Comparison of ENCODE assay signal across 15 cellular contexts in the genomic region with DNA sequence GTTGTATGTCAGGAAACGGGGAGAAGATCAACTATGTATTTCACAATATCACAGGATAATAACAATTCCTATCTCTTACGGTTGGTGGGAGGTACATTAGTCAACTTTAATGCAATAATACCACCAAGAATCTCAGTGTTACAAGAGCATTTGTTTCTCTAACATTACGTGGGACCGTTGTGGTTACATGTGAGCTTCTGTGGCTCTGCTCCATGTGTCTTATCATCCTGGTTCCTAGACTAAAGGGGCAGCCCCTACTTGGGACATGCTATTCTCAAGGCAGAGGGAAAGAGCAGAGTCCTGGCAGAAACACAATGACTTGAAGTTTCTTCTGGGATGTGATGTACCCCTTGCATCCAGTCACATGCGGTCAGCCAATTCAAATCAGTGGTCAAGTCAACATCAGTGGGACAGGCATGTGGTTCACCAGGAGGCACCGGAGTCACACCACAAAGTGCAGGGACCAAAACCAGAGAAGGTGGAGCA. TPM values are rescaled to one million over a fixed set of nuclear protein-coding genes. Genes with fewer than 3 reads are reported as not detected.
DNase-seq lines count a peak whose midpoint lies in the region; ATAC-seq and TF ChIP-seq lines count a peak whose summit lies in the region.
"Had no signal": no experiment of that assay in that cellular context is flagged by ENCODE, and none has a peak within 500 bp of the region (broad histone marks: within the 10 kb centered on the region; RNA-seq: fewer than 3 reads in every experiment).

No MANE protein-coding gene starts in this region.

- peaks cover 6% of the 10 kb centered on the region for H3K9me3 Mint-ChIP-seq in glutamatergic neuron (ENCODE audit: unreplicated experiment)
- H3K9me3 Mint-ChIP-seq in activated naive CD8-positive, alpha-beta T cell treated with anti-CD3 and anti-CD28 coated beads, Interleukin-2, amount 50 U/mL, for 24 hours = peaks cover 16% of the 10 kb centered on the region

- no peak overlapping the region for H3K4me3 Mint-ChIP-seq in glutamatergic neuron (ENCODE audit: unreplicated experiment)
- no peak overlapping the region for H3K4me3 Mint-ChIP-seq in activated naive CD8-positive, alpha-beta T cell treated with anti-CD3 and anti-CD28 coated beads, Interleukin-2, amount 50 U/mL, for 24 hours
- H3K4me3 Mint-ChIP-seq: nephron progenitor cell had no signal

- peaks cover 0 to 32% (median 0%) of the 10 kb centered on the region in 11 experiments; a peak in 11 of 22 replicates for H4K20me1 ChIP-seq in BLaER1 treated with 17β-estradiol and CSF1 and Interleukin-3, amounts not matched to agents 10 nM and 100 nM

- peaks cover 11% of the 10 kb centered on the region for H3K36me3 Mint-ChIP-seq in glutamatergic neuron (ENCODE audit: unreplicated experiment)
- peaks cover 21% of the 10 kb centered on the region for H3K36me3 Mint-ChIP-seq in activated naive CD8-positive, alpha-beta T cell treated with anti-CD3 and anti-CD28 coated beads, Interleukin-2, amount 50 U/mL, for 24 hours (ENCODE audit: low read depth)

- H3K36me3 ChIP-seq in BLaER1 treated with 17β-estradiol and CSF1 and Interleukin-3, amounts not matched to agents 10 nM and 100 nM = peaks cover 10 to 33% (median 22%) of the 10 kb centered on the region in 11 experiments
- peaks cover 0 to 8% (median 3%) of the 10 kb centered on the region in 4 donors for H3K36me3 ChIP-seq in sigmoid colon

- H3K9me3 ChIP-seq in BLaER1 treated with 17β-estradiol and CSF1 and Interleukin-3, amounts not matched to agents 10 nM and 100 nM (replicated peaks in 1 of 11) = peaks cover 7 to 19% (median 16%) of the 10 kb centered on the region in 11 experiments
- H3K9me3 ChIP-seq in sigmoid colon = no peaks in the 10 kb centered on the region

- peaks cover 73 to 85% (median 80%) of the 10 kb centered on the region in 10 experiments for H3K4me1 ChIP-seq in BLaER1 treated with 17β-estradiol and CSF1 and Interleukin-3, amounts not matched to agents 10 nM and 100 nM
- peaks cover 0 to 65% (median 52%) of the 10 kb centered on the region in 4 donors for H3K4me1 ChIP-seq in sigmoid colon

- H3K27ac ChIP-seq in BLaER1 treated with 17β-estradiol and CSF1 and Interleukin-3, amounts not matched to agents 10 nM and 100 nM = peak overlapping the region in 8 of 11 experiments; percentile 28 to 98 (median 96); a peak in 15 of 22 replicates
- peak overlapping the region; percentile 84 to 97 (median 93) for H3K27ac ChIP-seq in sigmoid colon
- H3K27ac ChIP-seq: foreskin keratinocyte had no signal

- ATAC-seq in GM21717 (IDR thresholded peaks at IDR 0.05; ENCODE audit: unreplicated experiment) = no peak
- ATAC-seq in activated naive CD8-positive, alpha-beta T cell treated with anti-CD3 and anti-CD28 coated beads, Interleukin-2, amount 50 U/mL, for 24 hours = no peak
- ATAC-seq: foreskin keratinocyte had no signal

- TF ChIP-seq EP300 in sigmoid colon (IDR thresholded peaks at IDR 0.05) = no peak

- DNase-seq in astrocyte of the hippocampus (ENCODE audit: low read depth, low spot score) (peak; percentile 61), glutamatergic neuron (no peak), sigmoid colon (peak; percentile 75), NCI-H2029 treated with DMSO at 0.1 percent for 48 hours (lab: John Stamatoyannopoulos, UW) (no peak)
- no peak for DNase-seq in activated naive CD8-positive, alpha-beta T cell treated with anti-CD3 and anti-CD28 coated beads, Interleukin-2, amount 50 U/mL, for 24 hours
- DNase-seq in activated effector memory CD4-positive, alpha-beta T cell treated with Interleukin-2 at 50 U/mL for 16 hours = no peak
- DNase-seq: activated CD4-positive, alpha-beta T cell treated with anti-CD3 and anti-CD28 coated beads, Interleukin-2, amount 50 U/mL, for 4 hours; activated gamma-delta T cell treated with Interleukin-2 at 50 U/mL for 16 hours; foreskin keratinocyte; KG1; kidney; NCI-H187; nephron progenitor cell had no signal

- peak overlapping the region in 1 of 11 experiments; percentile 13; a peak in 4 of 22 replicates for H3K9ac ChIP-seq in BLaER1 treated with 17β-estradiol and CSF1 and Interleukin-3, amounts not matched to agents 10 nM and 100 nM

- H3K4me1 Mint-ChIP-seq in glutamatergic neuron (ENCODE audit: low read depth, unreplicated experiment) = peaks cover 21% of the 10 kb centered on the region
- peaks cover 40% of the 10 kb centered on the region for H3K4me1 Mint-ChIP-seq in activated naive CD8-positive, alpha-beta T cell treated with anti-CD3 and anti-CD28 coated beads, Interleukin-2, amount 50 U/mL, for 24 hours

- H3K4me3 ChIP-seq in BLaER1 treated with 17β-estradiol and CSF1 and Interleukin-3, amounts not matched to agents 10 nM and 100 nM = no peak overlapping the region
- no peak overlapping the region for H3K4me3 ChIP-seq in sigmoid colon

- no peak for TF ChIP-seq POLR2A in sigmoid colon (IDR thresholded peaks at IDR 0.05)

- no peak for TF ChIP-seq CTCF in glutamatergic neuron (IDR thresholded peaks at IDR 0.05; ENCODE audit: partially characterized antibody, unreplicated experiment)
- TF ChIP-seq CTCF in sigmoid colon (IDR thresholded peaks at IDR 0.05) = no peak

- 87 to 88% methylated on average over 6 of the region's 6 CpGs for WGBS in sigmoid colon, 2 donors

- no peaks in the 10 kb centered on the region for H3K27me3 ChIP-seq in BLaER1 treated with 17β-estradiol and CSF1 and Interleukin-3, amounts not matched to agents 10 nM and 100 nM
- H3K27me3 ChIP-seq in sigmoid colon = no peaks in the 10 kb centered on the region
- H3K27me3 ChIP-seq: foreskin keratinocyte had no signal

- H3K27me3 Mint-ChIP-seq in glutamatergic neuron (ENCODE audit: unreplicated experiment) = peaks cover 15% of the 10 kb centered on the region
- no peaks in the 10 kb centered on the region for H3K27me3 Mint-ChIP-seq in activated naive CD8-positive, alpha-beta T cell treated with anti-CD3 and anti-CD28 coated beads, Interleukin-2, amount 50 U/mL, for 24 hours

- peak overlapping the region; percentile 80 to 95 (median 88) for H3K4me2 ChIP-seq in BLaER1 treated with 17β-estradiol and CSF1 and Interleukin-3, amounts not matched to agents 10 nM and 100 nM

- intact Hi-C loops in sigmoid colon (cut with DNase I) = no loop called here

- H3K27ac Mint-ChIP-seq in glutamatergic neuron (ENCODE audit: unreplicated experiment) = peak overlapping the region; percentile 38
- no peak overlapping the region for H3K27ac Mint-ChIP-seq in activated naive CD8-positive, alpha-beta T cell treated with anti-CD3 and anti-CD28 coated beads, Interleukin-2, amount 50 U/mL, for 24 hours
- H3K27ac Mint-ChIP-seq: nephron progenitor cell had no signal

RNA-seq across cellular contexts. Expression of a gene that starts 2.5 kb away (rescaled TPM):
- total RNA-seq in glutamatergic neuron (ENCODE audit: unreplicated experiment) (40.2 TPM), sigmoid colon (10 to 100 TPM; 18.3 to 29.9 (median 24.0) TPM)
- polyA plus RNA-seq in sigmoid colon = 10 to 100 TPM; 12.9 to 16.8 (median 13.5) TPM

RNA-seq across cellular contexts. Expression of a gene that starts 19.6 kb away (rescaled TPM):
- 13.6 TPM for total RNA-seq in glutamatergic neuron (ENCODE audit: unreplicated experiment)
- total RNA-seq in sigmoid colon = 100 to 1,000 TPM in 1 of 4 donors, 10 to 100 TPM in 3; 47.8 to 294 (median 54.7) TPM
- 10 to 100 TPM; 16.0 to 58.3 (median 53.6) TPM for polyA plus RNA-seq in sigmoid colon

RNA-seq across cellular contexts. Expression of a gene that starts 38.6 kb away (rescaled TPM):
- total RNA-seq in glutamatergic neuron (ENCODE audit: unreplicated experiment) (137 TPM), sigmoid colon (10 to 100 TPM; 23.2 to 61.7 (median 45.2) TPM)
- polyA plus RNA-seq in sigmoid colon = 10 to 100 TPM in 2 of 3 donors, 1 to 10 TPM in 1; 7.8 to 23.2 (median 13.6) TPM

Comparison
In these comparisons a context has a peak if more than half of its experiments do, and no peak if none do; other contexts are left out.
1. DNase-seq: peak in astrocyte of the hippocampus (single experiment) and sigmoid colon (single experiment); none in glutamatergic neuron (single experiment), NCI-H2029 treated with DMSO at 0.1 percent for 48 hours (single experiment), activated naive CD8-positive, alpha-beta T cell treated with anti-CD3 and anti-CD28 coated beads, Interleukin-2, amount 50 U/mL, for 24 hours (single experiment) and activated effector memory CD4-positive, alpha-beta T cell treated with Interleukin-2 at 50 U/mL for 16 hours (single experiment).